ENCODE assay signal across 20 cellular contexts in the genomic region with DNA sequence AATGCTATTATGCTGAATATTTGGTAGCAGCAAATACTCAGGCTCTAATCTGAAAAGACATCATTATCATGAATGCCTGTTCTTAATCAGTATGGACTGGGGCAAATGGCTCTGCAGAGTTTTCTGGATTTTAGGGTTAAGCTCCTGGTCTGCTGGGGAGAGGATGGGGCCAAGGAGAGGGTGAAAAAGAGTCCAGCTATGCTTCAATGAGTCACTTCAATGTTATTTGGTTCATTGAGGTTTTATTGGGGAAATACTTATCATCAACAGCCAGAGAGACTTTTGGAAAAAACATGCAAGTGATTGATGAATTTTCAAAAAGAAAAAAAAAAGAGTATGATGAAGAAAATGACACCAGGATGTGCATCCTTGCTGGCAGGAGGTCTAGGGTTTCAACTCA.
DNase-seq lines count a peak whose midpoint lies in the region; ATAC-seq, FAIRE-seq and TF ChIP-seq lines count a peak whose summit lies in the region.
"Had no signal": no experiment of that assay in that cellular context is flagged by ENCODE, and none has a peak within 500 bp of the region (broad histone marks: within the 10 kb centered on the region; RNA-seq: fewer than 3 reads in every experiment).

No MANE protein-coding gene starts in this region.

- no peaks in the 10 kb centered on the region for H3K27me3 ChIP-seq in adipocyte (replicated peaks; ENCODE audit: control insufficient read depth, insufficient read depth, low read length)

- peaks cover 2% of the 10 kb centered on the region for H3K9me3 Mint-ChIP-seq in activated naive CD4-positive, alpha-beta T cell treated with anti-CD3 and anti-CD28 coated beads for 36 hours

- no peaks in the 10 kb centered on the region for H3K9me3 ChIP-seq in adipocyte (ENCODE audit: control insufficient read depth, low read length)

- no peak for TF ChIP-seq POLR2A in H54 (IDR thresholded peaks at IDR 0.05; ENCODE audit: low read depth, low read length)

- H3K9ac ChIP-seq in adipocyte (ENCODE audit: low read length) = no peak overlapping the region

- no peaks in the 10 kb centered on the region for H3K4me1 ChIP-seq in adipocyte (ENCODE audit: control insufficient read depth, insufficient read depth, low read length)

- CTCF ChIA-PET in activated naive CD4-positive, alpha-beta T cell treated with anti-CD3 and anti-CD28 coated beads for 36 hours (lab: Charles Lee) = no interaction called here

- no peaks in the 10 kb centered on the region for H3K4me1 Mint-ChIP-seq in activated naive CD4-positive, alpha-beta T cell treated with anti-CD3 and anti-CD28 coated beads for 36 hours (ENCODE audit: low read depth)
- H3K4me1 Mint-ChIP-seq: B cell, H9 had no signal

- H3K4me3 ChIP-seq in AG10803 (ENCODE audit: low read length) = no peak overlapping the region
- no peak overlapping the region for H3K4me3 ChIP-seq in adipocyte (ENCODE audit: low read length)
- H3K4me3 ChIP-seq: K562 had no signal

- no peaks in the 10 kb centered on the region for H3K36me3 ChIP-seq in adipocyte (ENCODE audit: control insufficient read depth, insufficient read depth, low read length, severe bottlenecking)

- TF ChIP-seq CTCF in AG10803 (conservative IDR thresholded peaks at IDR 0.05; ENCODE audit: low read length) = no peak

- H3K27ac Mint-ChIP-seq in activated naive CD4-positive, alpha-beta T cell treated with anti-CD3 and anti-CD28 coated beads for 36 hours = no peak overlapping the region
- H3K27ac Mint-ChIP-seq: B cell, H9 had no signal

- H3K27me3 Mint-ChIP-seq in activated naive CD4-positive, alpha-beta T cell treated with anti-CD3 and anti-CD28 coated beads for 36 hours (ENCODE audit: low read depth) = no peaks in the 10 kb centered on the region
- H3K27me3 Mint-ChIP-seq: B cell had no signal

- FAIRE-seq in H54 (lab: Jason Lieb, UNC) = no peak
- FAIRE-seq: GM12892, K562 had no signal

- DNase-seq in AG10803 (ENCODE audit: low read depth) (peak; percentile 71), H54 (ENCODE audit: insufficient read length, low spot score) (peak; percentile 21), adipocyte (ENCODE audit: low read depth) (peak; percentile 30), hepatic stellate cell (ENCODE audit: low spot score) (peak; percentile 33), superior temporal gyrus (ENCODE audit: extremely low spot score) (no peak), COLO668 (lab: John Stamatoyannopoulos, UW; ENCODE audit: unreplicated experiment) (no peak)
- DNase-seq in activated naive CD4-positive, alpha-beta T cell treated with anti-CD3 and anti-CD28 coated beads for 36 hours = no peak
- DNase-seq: COR-L47, DMS153, H9, MV-4-11, NCI-H1694 treated with DMSO at 0.1 percent for 48 hours, NCI-H510A treated with DMSO at 0.1 percent for 48 hours, NCI-H774, Right ventricle myocardium superior, SW 1271 had no signal

- H3K36me3 Mint-ChIP-seq in activated naive CD4-positive, alpha-beta T cell treated with anti-CD3 and anti-CD28 coated beads for 36 hours (ENCODE audit: low read depth) = no peaks in the 10 kb centered on the region

- intact Hi-C loops in activated naive CD4-positive, alpha-beta T cell treated with anti-CD3 and anti-CD28 coated beads for 36 hours (cut with micrococcal nuclease) = no loop called here

- ATAC-seq in HG02970 (IDR thresholded peaks at IDR 0.05; ENCODE audit: low FRiP score, unreplicated experiment) = no peak
- ATAC-seq: K562 had no signal

- no peak overlapping the region for H3K4me3 Mint-ChIP-seq in activated naive CD4-positive, alpha-beta T cell treated with anti-CD3 and anti-CD28 coated beads for 36 hours
- H3K4me3 Mint-ChIP-seq: B cell, H9 had no signal

Comparison
In these comparisons a context has a peak if more than half of its experiments do, and no peak if none do; other contexts are left out.
1. DNase-seq: peak in AG10803 (single experiment), H54 (single experiment), adipocyte (single experiment) and hepatic stellate cell (single experiment); none in superior temporal gyrus (single experiment), activated naive CD4-positive, alpha-beta T cell treated with anti-CD3 and anti-CD28 coated beads for 36 hours (single experiment) and COLO668 (single experiment).